16 cellular contexts compared by ENCODE assay signal in genomic region chr7:66771795-66772194, GRCh38.
"Had no signal": no experiment of that assay in that cellular context is flagged by ENCODE, and none has a peak within 500 bp of the region (broad histone marks: within the 10 kb centered on the region; RNA-seq: fewer than 3 reads in every experiment).

No MANE protein-coding gene starts in this region.

- H3K4me3 Mint-ChIP-seq: activated CD8-positive, alpha-beta memory T cell treated with anti-CD3 and anti-CD28 coated beads, Interleukin-2, amount 10 ng/mL, durations not matched to agents 7 days and 5 days; activated naive CD8-positive, alpha-beta T cell; activated T-cell treated with anti-CD3 and anti-CD28 coated beads, Interleukin-2, amount 50 U/mL, for 4 hours; endodermal cell; natural killer cell; stimulated activated naive CD8-positive, alpha-beta T cell treated with anti-CD3 and anti-CD28 coated beads, Interleukin-15, Interleukin-2, amounts not matched to agents 100 ng/mL and 50 ng/mL, for 24 hours; T-helper 2 cell treated with Interferon-gamma antibody and Interleukin-4, amounts not matched to agents 5 μg/mL and 100 μg/mL, for 36 hours had no signal

- ATAC-seq: activated CD4-positive, CD25-positive, alpha-beta regulatory T cell treated with anti-CD3 and anti-CD28 coated beads, Interleukin-2, amount 50 U/mL, for 24 hours; activated CD8-positive, alpha-beta memory T cell treated with anti-CD3 and anti-CD28 coated beads, Interleukin-2, amount 10 ng/mL, durations not matched to agents 7 days and 5 days; activated T-cell treated with anti-CD3 and anti-CD28 coated beads, Interleukin-2, amount 50 U/mL, for 4 hours; natural killer cell; upper lobe of right lung had no signal

- DNase-seq: activated CD4-positive, alpha-beta T cell treated with anti-CD3 and anti-CD28 coated beads, Interleukin-2, amount 50 U/mL, for 48 hours; activated CD8-positive, alpha-beta memory T cell treated with anti-CD3 and anti-CD28 coated beads, Interleukin-2, amount 10 ng/mL, durations not matched to agents 7 days and 5 days; activated gamma-delta T cell; activated T-cell treated with anti-CD3 and anti-CD28 coated beads, Interleukin-2, amount 50 U/mL, for 4 hours; cortex of kidney; endodermal cell; erythroblast; natural killer cell; stimulated activated CD4-positive, alpha-beta T cell treated with anti-CD3 and anti-CD28 coated beads, Interleukin-4, amount 100 ng/mL, for 1 hour; stimulated activated CD8-positive, alpha-beta memory T cell treated with anti-CD3 and anti-CD28 coated beads, Interleukin-4, amount 100 ng/mL, for 48 hours; SW 1271; upper lobe of right lung had no signal

- H3K27me3 Mint-ChIP-seq: activated CD8-positive, alpha-beta memory T cell treated with anti-CD3 and anti-CD28 coated beads, Interleukin-2, amount 10 ng/mL, durations not matched to agents 7 days and 5 days; activated naive CD8-positive, alpha-beta T cell; stimulated activated naive CD8-positive, alpha-beta T cell treated with anti-CD3 and anti-CD28 coated beads, Interleukin-15, Interleukin-2, amounts not matched to agents 100 ng/mL and 50 ng/mL, for 24 hours had no signal

- H3K27ac Mint-ChIP-seq: activated CD8-positive, alpha-beta memory T cell treated with anti-CD3 and anti-CD28 coated beads, Interleukin-2, amount 10 ng/mL, durations not matched to agents 7 days and 5 days; activated naive CD8-positive, alpha-beta T cell; endodermal cell; natural killer cell; stimulated activated naive CD8-positive, alpha-beta T cell treated with anti-CD3 and anti-CD28 coated beads, Interleukin-15, Interleukin-2, amounts not matched to agents 100 ng/mL and 50 ng/mL, for 24 hours; T-helper 2 cell treated with Interferon-gamma antibody and Interleukin-4, amounts not matched to agents 5 μg/mL and 100 μg/mL, for 36 hours had no signal

- H3K9me3 Mint-ChIP-seq: activated T-cell treated with anti-CD3 and anti-CD28 coated beads, Interleukin-2, amount 50 U/mL, for 4 hours; endodermal cell; natural killer cell; stimulated activated naive CD8-positive, alpha-beta T cell treated with anti-CD3 and anti-CD28 coated beads, Interleukin-15, Interleukin-2, amounts not matched to agents 100 ng/mL and 50 ng/mL, for 24 hours; T-helper 2 cell treated with Interferon-gamma antibody and Interleukin-4, amounts not matched to agents 5 μg/mL and 100 μg/mL, for 36 hours had no signal
